In the genomic region with DNA sequence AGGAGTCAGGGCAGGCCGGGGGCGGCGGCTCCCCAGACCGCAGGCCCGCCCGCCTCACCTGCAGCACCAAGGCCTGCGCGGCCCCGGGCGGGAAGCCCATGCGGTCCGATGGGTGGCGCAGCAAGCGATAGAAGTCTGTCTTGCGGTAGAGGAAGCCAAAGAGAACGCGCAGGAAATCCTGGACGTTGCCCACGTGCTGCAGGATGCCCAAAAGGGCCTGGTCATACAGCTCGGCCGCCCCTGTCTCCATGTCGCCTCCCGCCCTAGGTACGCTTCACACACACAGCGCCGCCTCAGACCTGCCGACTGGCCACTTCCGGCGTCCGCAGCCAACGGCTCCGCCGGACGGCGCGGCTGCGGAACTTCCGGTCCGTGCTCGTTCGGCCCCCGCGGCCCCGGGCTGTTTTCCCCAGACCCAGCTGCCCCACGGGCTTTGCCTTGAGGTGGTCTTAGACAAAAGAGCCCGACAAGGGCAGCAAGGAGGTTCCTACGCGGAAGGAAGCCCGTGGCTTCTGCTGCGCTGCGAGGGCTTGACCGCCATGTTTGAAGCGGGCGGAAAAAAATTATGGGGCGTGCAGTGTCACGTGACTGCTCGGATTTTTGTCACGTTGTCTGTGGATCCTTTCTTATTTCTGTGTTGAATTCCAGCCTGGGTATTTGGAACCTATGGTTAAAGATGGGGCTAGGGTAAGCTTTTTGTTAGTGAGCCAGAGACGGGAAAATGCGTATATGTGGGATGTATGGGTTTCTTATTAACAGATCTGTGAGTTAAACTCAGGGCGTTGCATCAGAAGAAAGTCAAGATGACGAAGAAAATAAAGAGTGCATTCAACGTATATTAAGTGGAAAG, we compare ENCODE assay signal across 8 cellular contexts. TPM values are rescaled to one million over a fixed set of nuclear protein-coding genes. Genes with fewer than 3 reads are reported as not detected.
DNase-seq lines count a peak whose midpoint lies in the region; ATAC-seq and TF ChIP-seq lines count a peak whose summit lies in the region.

Gene NUDCD3, minus strand, starts transcription at position 308 of the 850 bp plus-strand sequence. Its CDS starts 58 bp downstream, at position 250.

- no peaks in the 10 kb centered on the region for H3K9me3 Mint-ChIP-seq in activated CD4-positive, alpha-beta T cell treated with anti-CD3 and anti-CD28 coated beads, Interleukin-2, amount 10 ng/mL, durations not matched to agents 7 days and 5 days
- H3K9me3 Mint-ChIP-seq in dendritic cell treated with granulocyte-macrophage colony-stimulating factor and Interleukin-4, amounts not matched to agents 40 ng/mL and 50 ng/mL, for 4 days = no peaks in the 10 kb centered on the region

- peaks cover 42% of the 10 kb centered on the region for H3K4me1 Mint-ChIP-seq in activated CD4-positive, alpha-beta T cell treated with anti-CD3 and anti-CD28 coated beads, Interleukin-2, amount 10 ng/mL, durations not matched to agents 7 days and 5 days
- H3K4me1 Mint-ChIP-seq in dendritic cell treated with granulocyte-macrophage colony-stimulating factor and Interleukin-4, amounts not matched to agents 40 ng/mL and 50 ng/mL, for 4 days (ENCODE audit: low read depth) = peaks cover 48% of the 10 kb centered on the region

- H4K20me1 ChIP-seq in BLaER1 = peaks cover 17% of the 10 kb centered on the region; the same call in 1 of the 2 replicates

- peaks cover 15% of the 10 kb centered on the region; the same call in 1 of the 2 replicates for H3K36me3 ChIP-seq in BLaER1
- H3K36me3 ChIP-seq in left lung = no peaks in the 10 kb centered on the region

- intact Hi-C loops in dendritic cell treated with granulocyte-macrophage colony-stimulating factor and Interleukin-4, amounts not matched to agents 40 ng/mL and 50 ng/mL, for 4 days (cut with micrococcal nuclease) = loop anchor here (5.0 kb wide), 3 partner anchors 77 to 357 kb away; partner anchors contain the start of genes H2AZ2 and PPIA
- intact Hi-C loops in left lung (cut with DNase I) = no loop called here

- H3K4me3 Mint-ChIP-seq in activated CD4-positive, alpha-beta T cell treated with anti-CD3 and anti-CD28 coated beads, Interleukin-2, amount 10 ng/mL, durations not matched to agents 7 days and 5 days = peak within 1 kb of the TSS; percentile 76
- peak within 1 kb of the TSS; percentile 95 for H3K4me3 Mint-ChIP-seq in dendritic cell treated with granulocyte-macrophage colony-stimulating factor and Interleukin-4, amounts not matched to agents 40 ng/mL and 50 ng/mL, for 4 days

- peak within 1 kb of the TSS; percentile 90 for H3K4me3 ChIP-seq in BLaER1
- H3K4me3 ChIP-seq in left lung = peak within 1 kb of the TSS; percentile 75 to 86

- peak; percentile 65 for DNase-seq in GM19240 (ENCODE audit: insufficient read length, low spot score)
- DNase-seq in NCI-H524 treated with DMSO at 0.1 percent for 48 hours (lab: John Stamatoyannopoulos, UW) = peak; percentile 43
- peak; percentile 87 for DNase-seq in activated CD4-positive, alpha-beta T cell treated with anti-CD3 and anti-CD28 coated beads, Interleukin-2, amount 10 ng/mL, durations not matched to agents 7 days and 5 days
- peak; percentile 88 to 94 for DNase-seq in left lung
- peak; percentile 80 for DNase-seq in stimulated activated CD4-positive, alpha-beta T cell treated with anti-CD3 and anti-CD28 coated beads, Interleukin-4, amount 100 ng/mL, for 1 hour

- H3K27ac ChIP-seq in BLaER1 (peak within 1 kb of the TSS; percentile 99), left lung (peak within 1 kb of the TSS; percentile 97)

- H3K9ac ChIP-seq in BLaER1 = peak within 1 kb of the TSS; percentile 98

- H3K27ac Mint-ChIP-seq in activated CD4-positive, alpha-beta T cell treated with anti-CD3 and anti-CD28 coated beads, Interleukin-2, amount 10 ng/mL, durations not matched to agents 7 days and 5 days = peak within 1 kb of the TSS; percentile 92
- peak within 1 kb of the TSS; percentile 90 for H3K27ac Mint-ChIP-seq in dendritic cell treated with granulocyte-macrophage colony-stimulating factor and Interleukin-4, amounts not matched to agents 40 ng/mL and 50 ng/mL, for 4 days

- H3K4me1 ChIP-seq in BLaER1 = peaks cover 47% of the 10 kb centered on the region
- peaks cover 22 to 48% of the 10 kb centered on the region in 2 donors for H3K4me1 ChIP-seq in left lung

- peak within 1 kb of the TSS; percentile 78 for H3K4me2 ChIP-seq in BLaER1

- POLR2A ChIA-PET in activated CD4-positive, alpha-beta T cell treated with anti-CD3 and anti-CD28 coated beads, Interleukin-2, amount 10 ng/mL, durations not matched to agents 7 days and 5 days (lab: Charles Lee) = interaction anchor here (0.6 to 0.7 kb wide), 3 partner anchors 63 to 409 kb away, joined by 3 to 9 read pairs (median 3); no protein-coding TSS in a partner anchor

- no peaks in the 10 kb centered on the region for H3K9me3 ChIP-seq in BLaER1
- no peaks in the 10 kb centered on the region for H3K9me3 ChIP-seq in left lung

- peaks cover 21% of the 10 kb centered on the region for H3K36me3 Mint-ChIP-seq in activated CD4-positive, alpha-beta T cell treated with anti-CD3 and anti-CD28 coated beads, Interleukin-2, amount 10 ng/mL, durations not matched to agents 7 days and 5 days (ENCODE audit: low read depth)
- H3K36me3 Mint-ChIP-seq in dendritic cell treated with granulocyte-macrophage colony-stimulating factor and Interleukin-4, amounts not matched to agents 40 ng/mL and 50 ng/mL, for 4 days (ENCODE audit: low read depth) = peaks cover 23% of the 10 kb centered on the region

- no peak for TF ChIP-seq CTCF in left lung (IDR thresholded peaks at IDR 0.05)

- ATAC-seq in HG03460 (IDR thresholded peaks at IDR 0.05; ENCODE audit: unreplicated experiment) (peak; percentile 94), left lung (peak; percentile 97)

- CTCF ChIA-PET in activated CD4-positive, alpha-beta T cell treated with anti-CD3 and anti-CD28 coated beads, Interleukin-2, amount 10 ng/mL, durations not matched to agents 7 days and 5 days (lab: Charles Lee) = interaction anchor here (0.7 to 1.9 kb wide), 12 partner anchors 8 to 471 kb away, joined by 3 to 6 read pairs (median 3); partner anchors contain the start of gene YKT6

- H3K27me3 ChIP-seq in BLaER1 (no peaks in the 10 kb centered on the region), left lung (peaks cover 0 to 4% of the 10 kb centered on the region in 2 donors)

- no peaks in the 10 kb centered on the region for H3K27me3 Mint-ChIP-seq in activated CD4-positive, alpha-beta T cell treated with anti-CD3 and anti-CD28 coated beads, Interleukin-2, amount 10 ng/mL, durations not matched to agents 7 days and 5 days
- H3K27me3 Mint-ChIP-seq in dendritic cell treated with granulocyte-macrophage colony-stimulating factor and Interleukin-4, amounts not matched to agents 40 ng/mL and 50 ng/mL, for 4 days = peaks cover 4% of the 10 kb centered on the region

RNA-seq across cellular contexts. Expression of gene NUDCD3, which starts in this region (rescaled TPM):
- 10 to 100 TPM; 74.3 to 75.9 TPM for total RNA-seq in activated CD4-positive, alpha-beta T cell treated with anti-CD3 and anti-CD28 coated beads, Interleukin-2, amount 10 ng/mL, durations not matched to agents 7 days and 5 days
- total RNA-seq in left lung = 10 to 100 TPM; 90.1 to 93.4 TPM

Comparison
In these comparisons a context has a peak if more than half of its experiments do, and no peak if none do; other contexts are left out.
1. Peak in every context shown above with its lines: DNase-seq, ATAC-seq, H3K4me3 ChIP-seq and H3K27ac ChIP-seq.